18 cellular contexts compared by ENCODE assay signal in genomic region chr10:12187321-12187905, GRCh38. TPM values are rescaled to one million over a fixed set of nuclear protein-coding genes. Genes with fewer than 3 reads are reported as not detected.
DNase-seq lines count a peak whose midpoint lies in the region; ATAC-seq and FAIRE-seq lines count a peak whose summit lies in the region.
"Had no signal": no experiment of that assay in that cellular context is flagged by ENCODE, and none has a peak within 500 bp of the region (broad histone marks: within the 10 kb centered on the region; RNA-seq: fewer than 3 reads in every experiment).

No MANE protein-coding gene starts in this region.

- CTCF ChIA-PET in activated CD8-positive, alpha-beta memory T cell treated with anti-CD3 and anti-CD28 coated beads, Interleukin-2, amount 10 ng/mL, durations not matched to agents 7 days and 5 days (lab: Charles Lee), result interaction anchor here (0.6 kb wide), 1 partner anchor 33 kb away, joined by 3 read pairs; no protein-coding TSS in a partner anchor
- CTCF ChIA-PET in CD4-positive, alpha-beta memory T cell (lab: Charles Lee; ENCODE audit: partially characterized antibody), result no interaction called here

- no peak for DNase-seq in activated CD8-positive, alpha-beta memory T cell treated with anti-CD3 and anti-CD28 coated beads, Interleukin-2, amount 10 ng/mL, durations not matched to agents 7 days and 5 days
- no peak for DNase-seq in activated CD8-positive, alpha-beta memory T cell treated with anti-CD3 and anti-CD28 coated beads, Interleukin-2, amount 50 U/mL, for 48 hours
- no peak for DNase-seq in CD4-positive, alpha-beta memory T cell
- DNase-seq in activated naive CD8-positive, alpha-beta T cell treated with anti-CD3 and anti-CD28 coated beads for 36 hours, result no peak
- DNase-seq in medulla oblongata (ENCODE audit: extremely low spot score) (peak; percentile 19), SK-N-DZ (ENCODE audit: low spot score) (no peak), HTR-8/SVneo (ENCODE audit: insufficient read length, low spot score) (no peak)
- DNase-seq: DMS79, GM23248, MV-4-11, NCI-H1417 treated with DMSO at 0.1 percent for 48 hours, NCI-H2029 treated with DMSO at 0.1 percent for 48 hours, NCI-H510A had no signal

- H3K4me3 ChIP-seq in CD4-positive, alpha-beta memory T cell (ENCODE audit: low read length in 2 of 2), result no peak overlapping the region
- H3K4me3 ChIP-seq: GM12878, GM23248 had no signal

- H3K27me3 ChIP-seq in CD4-positive, alpha-beta memory T cell (ENCODE audit: insufficient read depth, low read length), result no peaks in the 10 kb centered on the region

- ATAC-seq in activated CD8-positive, alpha-beta memory T cell treated with anti-CD3 and anti-CD28 coated beads, Interleukin-2, amount 10 ng/mL, durations not matched to agents 7 days and 5 days, result no peak
- ATAC-seq in GM19452 (IDR thresholded peaks at IDR 0.05; ENCODE audit: unreplicated experiment), result no peak
- ATAC-seq: GM12878, HCT116, Panc1 had no signal

- POLR2A ChIA-PET in CD4-positive, alpha-beta memory T cell (lab: Charles Lee; ENCODE audit: partially characterized antibody), result interaction anchor here (1.1 kb wide), 1 partner anchor 8 kb away, joined by 3 read pairs; the partner anchor contains the start of genes CDC123 and NUDT5

- H3K4me3 Mint-ChIP-seq in activated CD8-positive, alpha-beta memory T cell treated with anti-CD3 and anti-CD28 coated beads, Interleukin-2, amount 10 ng/mL, durations not matched to agents 7 days and 5 days, result no peak overlapping the region
- peak overlapping the region in 1 of 8 donors; percentile 17 for H3K4me3 Mint-ChIP-seq in CD4-positive, alpha-beta memory T cell
- H3K4me3 Mint-ChIP-seq in activated naive CD8-positive, alpha-beta T cell treated with anti-CD3 and anti-CD28 coated beads for 36 hours, result no peak overlapping the region

- H3K27me3 Mint-ChIP-seq in activated CD8-positive, alpha-beta memory T cell treated with anti-CD3 and anti-CD28 coated beads, Interleukin-2, amount 10 ng/mL, durations not matched to agents 7 days and 5 days, result no peaks in the 10 kb centered on the region
- H3K27me3 Mint-ChIP-seq in CD4-positive, alpha-beta memory T cell, result no peaks in the 10 kb centered on the region
- no peaks in the 10 kb centered on the region for H3K27me3 Mint-ChIP-seq in activated naive CD8-positive, alpha-beta T cell treated with anti-CD3 and anti-CD28 coated beads for 36 hours

- peaks cover 60% of the 10 kb centered on the region for H3K36me3 Mint-ChIP-seq in activated CD8-positive, alpha-beta memory T cell treated with anti-CD3 and anti-CD28 coated beads, Interleukin-2, amount 10 ng/mL, durations not matched to agents 7 days and 5 days
- H3K36me3 Mint-ChIP-seq in CD4-positive, alpha-beta memory T cell, result peaks cover 32 to 49% of the 10 kb centered on the region in 2 donors
- peaks cover 37% of the 10 kb centered on the region for H3K36me3 Mint-ChIP-seq in activated naive CD8-positive, alpha-beta T cell treated with anti-CD3 and anti-CD28 coated beads for 36 hours

- H3K4me1 Mint-ChIP-seq in activated CD8-positive, alpha-beta memory T cell treated with anti-CD3 and anti-CD28 coated beads, Interleukin-2, amount 10 ng/mL, durations not matched to agents 7 days and 5 days, result peaks cover 47% of the 10 kb centered on the region
- peaks cover 20 to 49% (median 36%) of the 10 kb centered on the region in 4 donors for H3K4me1 Mint-ChIP-seq in CD4-positive, alpha-beta memory T cell
- peaks cover 18% of the 10 kb centered on the region for H3K4me1 Mint-ChIP-seq in activated naive CD8-positive, alpha-beta T cell treated with anti-CD3 and anti-CD28 coated beads for 36 hours

- peak overlapping the region; percentile 34 for H3K27ac Mint-ChIP-seq in activated CD8-positive, alpha-beta memory T cell treated with anti-CD3 and anti-CD28 coated beads, Interleukin-2, amount 10 ng/mL, durations not matched to agents 7 days and 5 days
- H3K27ac Mint-ChIP-seq in CD4-positive, alpha-beta memory T cell, result peak overlapping the region in 4 of 7 donors; percentile 5 to 82 (median 26)
- peak overlapping the region; percentile 13 for H3K27ac Mint-ChIP-seq in activated naive CD8-positive, alpha-beta T cell treated with anti-CD3 and anti-CD28 coated beads for 36 hours

- peaks cover under 1% of the 10 kb centered on the region for H3K4me1 ChIP-seq in CD4-positive, alpha-beta memory T cell (ENCODE audit: insufficient read depth, low read length)

- H3K9me3 ChIP-seq in CD4-positive, alpha-beta memory T cell (ENCODE audit: control insufficient read depth in 1 of 2, low read length in 2 of 2), result no peaks in the 10 kb centered on the region

- FAIRE-seq in HTR-8/SVneo (lab: Jason Lieb, UNC), result no peak
- FAIRE-seq: GM12878, GM18507 had no signal

- intact Hi-C loops in CD4-positive, alpha-beta memory T cell (cut with micrococcal nuclease), result no loop called here

- peaks cover under 1% of the 10 kb centered on the region for H3K9me3 Mint-ChIP-seq in activated CD8-positive, alpha-beta memory T cell treated with anti-CD3 and anti-CD28 coated beads, Interleukin-2, amount 10 ng/mL, durations not matched to agents 7 days and 5 days (ENCODE audit: low read depth)
- no peaks in the 10 kb centered on the region for H3K9me3 Mint-ChIP-seq in CD4-positive, alpha-beta memory T cell
- no peaks in the 10 kb centered on the region for H3K9me3 Mint-ChIP-seq in activated naive CD8-positive, alpha-beta T cell treated with anti-CD3 and anti-CD28 coated beads for 36 hours

- no peak overlapping the region for H3K27ac ChIP-seq in CD4-positive, alpha-beta memory T cell (ENCODE audit: low read depth, low read length)
- H3K27ac ChIP-seq: GM23248 had no signal

- peaks cover 15% of the 10 kb centered on the region for H3K36me3 ChIP-seq in CD4-positive, alpha-beta memory T cell (ENCODE audit: insufficient read depth, low read length)

RNA-seq across cellular contexts. Expression of gene NUDT5, which starts 8.3 kb away (rescaled TPM):
- 100 to 1,000 TPM; 107 to 125 TPM for total RNA-seq in activated CD8-positive, alpha-beta memory T cell treated with anti-CD3 and anti-CD28 coated beads, Interleukin-2, amount 10 ng/mL, durations not matched to agents 7 days and 5 days
- 10 to 100 TPM; 55.6 to 61.2 TPM for total RNA-seq in CD4-positive, alpha-beta memory T cell
- 10 to 100 TPM; 55.6 to 69.4 TPM for polyA plus RNA-seq in CD4-positive, alpha-beta memory T cell
- 100 to 1,000 TPM; 108 to 114 TPM for total RNA-seq in activated naive CD8-positive, alpha-beta T cell treated with anti-CD3 and anti-CD28 coated beads for 36 hours
- polyA plus RNA-seq in SK-N-DZ (2014; cell fraction: cytosol; rRNA removed), result 204 and 205 TPM in 2 replicates
- 141 and 159 TPM in 2 replicates for polyA plus RNA-seq in SK-N-DZ (2014; cell fraction: nucleus; rRNA removed)

RNA-seq across cellular contexts. Expression of gene CDC123, which starts 8.6 kb away (rescaled TPM):
- total RNA-seq in activated CD8-positive, alpha-beta memory T cell treated with anti-CD3 and anti-CD28 coated beads, Interleukin-2, amount 10 ng/mL, durations not matched to agents 7 days and 5 days, result 100 to 1,000 TPM in 1 of 2 experiments, 10 to 100 TPM in 1; 95.2 to 130 TPM
- total RNA-seq in CD4-positive, alpha-beta memory T cell, result 10 to 100 TPM; 40.7 to 41.8 TPM
- polyA plus RNA-seq in CD4-positive, alpha-beta memory T cell, result 100 to 1,000 TPM; 101 to 124 TPM
- 100 to 1,000 TPM; 162 to 170 TPM for total RNA-seq in activated naive CD8-positive, alpha-beta T cell treated with anti-CD3 and anti-CD28 coated beads for 36 hours
- polyA plus RNA-seq in SK-N-DZ (2014; cell fraction: cytosol; rRNA removed), result 146 and 172 TPM in 2 replicates
- polyA plus RNA-seq in SK-N-DZ (2014; cell fraction: nucleus; rRNA removed), result 81.4 and 85.9 TPM in 2 replicates

RNA-seq across cellular contexts. Expression of gene SEC61A2, which starts 57.9 kb away (rescaled TPM):
- total RNA-seq in activated CD8-positive, alpha-beta memory T cell treated with anti-CD3 and anti-CD28 coated beads, Interleukin-2, amount 10 ng/mL, durations not matched to agents 7 days and 5 days, result 10 to 100 TPM; 13.9 to 16.1 TPM
- total RNA-seq in CD4-positive, alpha-beta memory T cell, result 10 to 100 TPM; 12.2 to 13.4 TPM
- 1 to 10 TPM; 1.0 to 2.0 TPM for polyA plus RNA-seq in CD4-positive, alpha-beta memory T cell
- total RNA-seq in activated naive CD8-positive, alpha-beta T cell treated with anti-CD3 and anti-CD28 coated beads for 36 hours, result 10 to 100 TPM in 1 of 2 experiments, 1 to 10 TPM in 1; 9.7 to 10.1 TPM
- 37.0 and 39.4 TPM in 2 replicates for polyA plus RNA-seq in SK-N-DZ (2014; cell fraction: cytosol; rRNA removed)
- polyA plus RNA-seq in SK-N-DZ (2014; cell fraction: nucleus; rRNA removed), result 19.9 and 21.1 TPM in 2 replicates
